In genomic region chr12:3122841-3123678, GRCh38 we compare ENCODE assay signal across 9 cellular contexts. TPM values are rescaled to one million over a fixed set of nuclear protein-coding genes. Genes with fewer than 3 reads are reported as not detected.
DNase-seq lines count a peak whose midpoint lies in the region; ATAC-seq and TF ChIP-seq lines count a peak whose summit lies in the region.
"Had no signal": no experiment of that assay in that cellular context is flagged by ENCODE, and none has a peak within 500 bp of the region (broad histone marks: within the 10 kb centered on the region; RNA-seq: fewer than 3 reads in every experiment).

No MANE protein-coding gene starts in this region.

- no peaks in the 10 kb centered on the region for H3K4me1 Mint-ChIP-seq in type B pancreatic cell (ENCODE audit: unreplicated experiment)

- H3K27ac Mint-ChIP-seq in type B pancreatic cell, result peak overlapping the region; percentile 40
- H3K27ac Mint-ChIP-seq: activated naive CD8-positive, alpha-beta T cell had no signal

- H3K27me3 ChIP-seq in breast epithelium (no peaks in the 10 kb centered on the region), vagina (no peaks in the 10 kb centered on the region)
- H3K27me3 ChIP-seq: SJSA1 had no signal

- intact Hi-C loops in breast epithelium (cut with DNase I; ENCODE audit: low total_unique reads) (loop anchor here (5.0 kb wide), 1 partner anchor 41 kb away; no protein-coding TSS in a partner anchor), vagina (cut with DNase I) (no loop called here)

- ATAC-seq in HG02870 (IDR thresholded peaks at IDR 0.05; ENCODE audit: unreplicated experiment), result no peak

- no peak for TF ChIP-seq POLR2A in breast epithelium (IDR thresholded peaks at IDR 0.05)
- TF ChIP-seq POLR2A in vagina (IDR thresholded peaks at IDR 0.05), result no peak

- H3K27me3 Mint-ChIP-seq in type B pancreatic cell, result no peaks in the 10 kb centered on the region

- H3K4me3 ChIP-seq in breast epithelium (no peak overlapping the region), vagina (no peak overlapping the region)
- H3K4me3 ChIP-seq: SJSA1 had no signal

- H3K9me3 Mint-ChIP-seq in type B pancreatic cell, result peaks cover 10% of the 10 kb centered on the region

- DNase-seq in LHCN-M2 (ENCODE audit: low read depth), result peak; percentile 98
- peak in 1 of 2 donors; percentile 51 for DNase-seq in breast epithelium (ENCODE audit: low spot score in 2 of 2)
- peak; percentile 33 for DNase-seq in iPS-NIHi11 (ENCODE audit: low spot score)
- DNase-seq in type B pancreatic cell (ENCODE audit: extremely low spot score, unreplicated experiment), result no peak
- DNase-seq in vagina (ENCODE audit: extremely low spot score in 2 of 2), result no peak
- no peak for DNase-seq in NCI-H748 treated with DMSO at 0.1 percent for 48 hours (lab: John Stamatoyannopoulos, UW)

- H3K4me1 ChIP-seq in breast epithelium (peaks cover 12 to 32% of the 10 kb centered on the region in 2 donors), vagina (peaks cover 40% of the 10 kb centered on the region)

- H3K27ac ChIP-seq in breast epithelium (peak overlapping the region; percentile 69 to 70), vagina (no peak overlapping the region)
- H3K27ac ChIP-seq: SJSA1 had no signal

- peaks cover 21% of the 10 kb centered on the region for H3K36me3 Mint-ChIP-seq in type B pancreatic cell

- H3K36me3 ChIP-seq in breast epithelium (no peaks in the 10 kb centered on the region), vagina (no peaks in the 10 kb centered on the region)
- H3K36me3 ChIP-seq: SJSA1 had no signal

- no peak overlapping the region for H3K4me3 Mint-ChIP-seq in type B pancreatic cell
- H3K4me3 Mint-ChIP-seq: activated naive CD8-positive, alpha-beta T cell had no signal

- TF ChIP-seq CTCF in breast epithelium (IDR thresholded peaks at IDR 0.05) (peak in 1 of 3 donors; percentile 8), type B pancreatic cell (conservative IDR thresholded peaks at IDR 0.05) (no peak), vagina (IDR thresholded peaks at IDR 0.05) (peak in 1 of 3 experiments; percentile 9)

- no peaks in the 10 kb centered on the region for H3K9me3 ChIP-seq in breast epithelium
- no peaks in the 10 kb centered on the region for H3K9me3 ChIP-seq in vagina
- H3K9me3 ChIP-seq: SJSA1 had no signal

RNA-seq across cellular contexts. Expression of gene TSPAN9, which starts 45.9 kb away (rescaled TPM):
- total RNA-seq in LHCN-M2 (2014; rRNA removed) (19.9 and 28.7 TPM in 2 replicates), breast epithelium (10 to 100 TPM; 16.8 to 44.9 (median 36.9) TPM), type B pancreatic cell (ENCODE audit: low replicate concordance) (30.7 and 31.7 TPM in 2 replicates), vagina (32.2 TPM)
- 32.1 TPM for polyA plus RNA-seq in LHCN-M2 (2012)

Comparison
In these comparisons a context has a peak if more than half of its experiments do, and no peak if none do; other contexts are left out.
1. DNase-seq: peak in LHCN-M2 (single experiment) and iPS-NIHi11 (single experiment); none in type B pancreatic cell (single experiment), vagina (0 of 2) and NCI-H748 treated with DMSO at 0.1 percent for 48 hours (single experiment).